In the genomic region with DNA sequence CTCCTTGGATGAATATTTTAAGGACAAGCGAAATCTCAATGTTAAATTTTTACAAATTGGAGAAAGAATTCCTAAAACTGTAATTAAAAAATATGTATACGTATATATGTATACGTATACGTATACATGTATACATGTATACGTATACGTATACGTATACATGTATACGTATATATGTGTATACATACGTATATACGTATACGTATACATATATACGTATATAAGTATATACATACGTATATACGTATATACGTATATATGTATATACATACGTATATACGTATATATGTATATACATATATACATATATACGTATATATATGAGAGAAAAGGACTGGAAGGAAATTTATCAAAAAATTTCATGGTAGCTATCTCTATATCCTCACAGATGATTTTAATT, we compare ENCODE assay signal across 15 cellular contexts.
DNase-seq lines count a peak whose midpoint lies in the region; ATAC-seq, FAIRE-seq and TF ChIP-seq lines count a peak whose summit lies in the region.
"Had no signal": no experiment of that assay in that cellular context is flagged by ENCODE, and none has a peak within 500 bp of the region (broad histone marks: within the 10 kb centered on the region; RNA-seq: fewer than 3 reads in every experiment).

No MANE protein-coding gene starts in this region.

- TF ChIP-seq CTCF in SK-N-SH (IDR thresholded peaks at IDR 0.05), result no peak
- TF ChIP-seq CTCF in K562 (IDR thresholded peaks at IDR 0.05 in 2 of 3, conservative IDR thresholded peaks at IDR 0.05 in 1 of 3; ENCODE audit: insufficient read depth in 2 of 3, low read depth in 1 of 3, low read length in 3 of 3), result no peak
- no peak for TF ChIP-seq CTCF in kidney (IDR thresholded peaks at IDR 0.05; ENCODE audit: borderline replicate concordance, extremely low read depth, insufficient read depth)

- H3F3A ChIP-seq in SK-N-SH (replicated peaks; ENCODE audit: insufficient read depth), result no peaks in the 10 kb centered on the region

- no peak overlapping the region for H3K4me3 ChIP-seq in SK-N-SH (ENCODE audit: low read depth in 2 of 2, low read length in 1 of 2)
- H3K4me3 ChIP-seq in K562, result no peak overlapping the region
- no peak overlapping the region for H3K4me3 ChIP-seq in kidney (ENCODE audit: low read length in 2 of 2)
- H3K4me3 ChIP-seq in Karpas-422 (ENCODE audit: low read length), result no peak overlapping the region
- H3K4me3 ChIP-seq: BLaER1 treated with 17β-estradiol and CSF1 and Interleukin-3, amounts not matched to agents 10 nM and 100 nM had no signal

- H3K9me3 ChIP-seq in SK-N-SH (no peaks in the 10 kb centered on the region), K562 (replicated peaks; ENCODE audit: control insufficient read depth, insufficient read depth, low read depth, low read length) (no peaks in the 10 kb centered on the region), kidney (ENCODE audit: control insufficient read depth in 1 of 2, low read length in 2 of 2) (no peaks in the 10 kb centered on the region), Karpas-422 (ENCODE audit: low read length) (no peaks in the 10 kb centered on the region)

- H3K4me1 Mint-ChIP-seq in activated naive CD8-positive, alpha-beta T cell treated with anti-CD3 and anti-CD28 coated beads for 36 hours, result no peaks in the 10 kb centered on the region
- H3K4me1 Mint-ChIP-seq: B cell had no signal

- no peaks in the 10 kb centered on the region for H3K27me3 ChIP-seq in SK-N-SH (ENCODE audit: insufficient read depth)
- H3K27me3 ChIP-seq in K562 (ENCODE audit: control insufficient read depth in 2 of 2, insufficient read depth in 2 of 2, low read length in 2 of 2), result no peaks in the 10 kb centered on the region
- H3K27me3 ChIP-seq in Karpas-422 (ENCODE audit: low read length), result no peaks in the 10 kb centered on the region; the same call in 1 of the 2 replicates
- H3K27me3 ChIP-seq: BLaER1 treated with 17β-estradiol and CSF1 and Interleukin-3, amounts not matched to agents 10 nM and 100 nM had no signal

- ATAC-seq in SK-N-SH treated with all-trans-retinoic acid at 6 μM for 48 hours (no peak), K562 (no peak)
- ATAC-seq: CD8-positive, alpha-beta T cell had no signal

- no peak overlapping the region for H3K4me2 ChIP-seq in SK-N-SH
- no peak overlapping the region for H3K4me2 ChIP-seq in K562 (ENCODE audit: insufficient read depth, low read length)
- no peak overlapping the region for H3K4me2 ChIP-seq in Karpas-422 (ENCODE audit: low read depth, low read length, poor library complexity, severe bottlenecking)
- H3K4me2 ChIP-seq: BLaER1 treated with 17β-estradiol and CSF1 and Interleukin-3, amounts not matched to agents 10 nM and 100 nM had no signal

- BruUV-seq in K562 (replicated peaks; lab: Mats Ljungman, UMichigan), result no TSS peak

- H3K79me2 ChIP-seq in SK-N-SH (ENCODE audit: insufficient read depth) (no peaks in the 10 kb centered on the region), K562 (ENCODE audit: control insufficient read depth, insufficient read depth, low read length) (no peaks in the 10 kb centered on the region), Karpas-422 (ENCODE audit: low read length) (no peaks in the 10 kb centered on the region)

- peaks cover 1% of the 10 kb centered on the region for H3K9me3 Mint-ChIP-seq in activated naive CD8-positive, alpha-beta T cell treated with anti-CD3 and anti-CD28 coated beads for 36 hours

- TF ChIP-seq EP300 in SK-N-SH (IDR thresholded peaks at IDR 0.05; ENCODE audit: borderline replicate concordance in 1 of 2, low read depth in 1 of 2, low read length in 1 of 2) (no peak), K562 (IDR thresholded peaks at IDR 0.05; ENCODE audit: low read length) (no peak)

- POLR2A ChIA-PET in SK-N-SH (lab: Yijun Ruan, JAX) (no interaction called here), K562 (lab: Yijun Ruan, JAX) (no interaction called here)

- H2AFZ ChIP-seq in SK-N-SH (ENCODE audit: low read depth) (no peak overlapping the region), K562 (ENCODE audit: low read depth, low read length) (no peak overlapping the region), Karpas-422 (ENCODE audit: low read length) (no peak overlapping the region)

- H4K20me1 ChIP-seq in SK-N-SH (ENCODE audit: insufficient read depth), result no peaks in the 10 kb centered on the region
- H4K20me1 ChIP-seq in K562 (replicated peaks; ENCODE audit: control insufficient read depth, insufficient read depth, low read length), result no peaks in the 10 kb centered on the region
- H4K20me1 ChIP-seq in Karpas-422 (ENCODE audit: insufficient read depth, low read depth, low read length), result no peaks in the 10 kb centered on the region
- H4K20me1 ChIP-seq: BLaER1 treated with 17β-estradiol and CSF1 and Interleukin-3, amounts not matched to agents 10 nM and 100 nM had no signal

- no peak for FAIRE-seq in K562 (lab: Jason Lieb, UNC)
- FAIRE-seq in kidney (lab: Jason Lieb, UNC), result peak; percentile 66

- in situ Hi-C loops in K562 (cut with MboI), result no loop called here

- TF ChIP-seq POLR2A in K562 (conservative IDR thresholded peaks at IDR 0.05), result no peak

- H3K36me3 ChIP-seq in SK-N-SH (replicated peaks in 1 of 2; ENCODE audit: control insufficient read depth in 1 of 2, insufficient read depth in 2 of 2, low read length in 1 of 2) (no peaks in the 10 kb centered on the region), K562 (ENCODE audit: control insufficient read depth, insufficient read depth, low read length) (no peaks in the 10 kb centered on the region), kidney (ENCODE audit: control insufficient read depth in 1 of 2, insufficient read depth in 2 of 2, low read length in 2 of 2) (no peaks in the 10 kb centered on the region), Karpas-422 (ENCODE audit: insufficient read depth, low read length) (no peaks in the 10 kb centered on the region)
- H3K36me3 ChIP-seq: BLaER1 treated with 17β-estradiol and CSF1 and Interleukin-3, amounts not matched to agents 10 nM and 100 nM had no signal

- H3K9me2 ChIP-seq in SK-N-SH (no peaks in the 10 kb centered on the region), Karpas-422 (replicated peaks; ENCODE audit: insufficient read depth, low read length) (no peaks in the 10 kb centered on the region)

- H3K27ac Mint-ChIP-seq in activated naive CD8-positive, alpha-beta T cell treated with anti-CD3 and anti-CD28 coated beads for 36 hours, result no peak overlapping the region
- H3K27ac Mint-ChIP-seq: B cell; CD8-positive, alpha-beta T cell; H9 had no signal

- no peaks in the 10 kb centered on the region for H3K9me1 ChIP-seq in K562 (ENCODE audit: control insufficient read depth, insufficient read depth, low read length)

- intact Hi-C loops in K562 (cut with micrococcal nuclease) (no loop called here), kidney (cut with DNase I) (no loop called here)

- CTCF ChIA-PET in SK-N-SH (lab: Yijun Ruan, JAX), result no interaction called here
- CTCF ChIA-PET in K562 (lab: Yijun Ruan, JAX; ENCODE audit: low intra/inter-chr PET ratio), result no interaction called here

- TF ChIP-seq RAD21 in SK-N-SH (IDR thresholded peaks at IDR 0.05; ENCODE audit: low read length) (no peak), K562 (CRISPR knock-in tag; conservative IDR thresholded peaks at IDR 0.05 in 1 of 2, IDR thresholded peaks at IDR 0.05 in 1 of 2) (no peak)

- H3K9ac ChIP-seq in SK-N-SH (no peak overlapping the region), K562 (ENCODE audit: insufficient read depth in 1 of 2, low read depth in 2 of 2, low read length in 2 of 2) (no peak overlapping the region), kidney (ENCODE audit: low read length in 2 of 2) (no peak overlapping the region), Karpas-422 (ENCODE audit: low read length) (no peak overlapping the region)
- H3K9ac ChIP-seq: BLaER1 treated with 17β-estradiol and CSF1 and Interleukin-3, amounts not matched to agents 10 nM and 100 nM had no signal

- H3K27ac ChIP-seq in SK-N-SH (ENCODE audit: low read depth in 2 of 2, low read length in 1 of 2), result no peak overlapping the region
- no peak overlapping the region for H3K27ac ChIP-seq in K562 (ENCODE audit: extremely low read depth, low read depth, low read length)
- H3K27ac ChIP-seq in kidney (ENCODE audit: low read depth in 2 of 2, low read length in 2 of 2), result no peak overlapping the region
- H3K27ac ChIP-seq in Karpas-422 (ENCODE audit: low read length), result no peak overlapping the region
- H3K27ac ChIP-seq: BLaER1 treated with 17β-estradiol and CSF1 and Interleukin-3, amounts not matched to agents 10 nM and 100 nM had no signal

- no peaks in the 10 kb centered on the region for H3K27me3 Mint-ChIP-seq in activated naive CD8-positive, alpha-beta T cell treated with anti-CD3 and anti-CD28 coated beads for 36 hours

- 92% methylated on average over 18 of the region's 18 CpGs for WGBS in SK-N-SH (ENCODE audit: low lambda C conversion rate)
- 83% methylated on average over 17 of the region's 18 CpGs for WGBS in K562 (ENCODE audit: insufficient coverage, low coverage, missing lambda C conversion rate)

- peaks cover 3% of the 10 kb centered on the region for H3K36me3 Mint-ChIP-seq in activated naive CD8-positive, alpha-beta T cell treated with anti-CD3 and anti-CD28 coated beads for 36 hours

- DNase-seq in SK-N-SH (no peak), K562 (ENCODE audit: extremely low read depth in 1 of 4, low spot score in 3 of 4) (no peak), kidney (no peak), Karpas-422 (no peak), KG1 (lab: John Stamatoyannopoulos, UW) (no peak)
- DNase-seq in activated naive CD8-positive, alpha-beta T cell treated with anti-CD3 and anti-CD28 coated beads for 36 hours, result no peak
- DNase-seq: 8988T; Calu3; CD8-positive, alpha-beta T cell; DMS79; GF-D8; H9 had no signal

- H3K4me1 ChIP-seq in SK-N-SH (ENCODE audit: control insufficient read depth in 1 of 2, insufficient read depth in 2 of 2, low read depth in 1 of 2, low read length in 1 of 2) (no peaks in the 10 kb centered on the region), K562 (replicated peaks in 1 of 2; ENCODE audit: control insufficient read depth in 2 of 2, insufficient read depth in 2 of 2, low read length in 2 of 2) (no peaks in the 10 kb centered on the region), kidney (ENCODE audit: control insufficient read depth in 1 of 2, insufficient read depth in 1 of 2, low read depth in 1 of 2, low read length in 2 of 2) (no peaks in the 10 kb centered on the region), Karpas-422 (ENCODE audit: low read length) (no peaks in the 10 kb centered on the region)
- H3K4me1 ChIP-seq: BLaER1 treated with 17β-estradiol and CSF1 and Interleukin-3, amounts not matched to agents 10 nM and 100 nM had no signal

- H3K4me3 Mint-ChIP-seq in activated naive CD8-positive, alpha-beta T cell treated with anti-CD3 and anti-CD28 coated beads for 36 hours, result no peak overlapping the region
- H3K4me3 Mint-ChIP-seq: B cell; CD8-positive, alpha-beta T cell; H9 had no signal

TF ChIP-seq in SK-N-SH treated with all-trans-retinoic acid at 6 μM for 48 hours, 23 proteins besides CTCF, POLR2A, EP300 and RAD21 (continues in another document):
- TF ChIP-seq BACH2 (CRISPR knock-in tag; IDR thresholded peaks at IDR 0.05; ENCODE audit: borderline replicate concordance) (peak; percentile 81; the same call in 1 of the 2 replicates), ISL1 (CRISPR knock-in tag; IDR thresholded peaks at IDR 0.05) (no peak)

TF ChIP-seq in K562, 482 proteins besides CTCF, POLR2A, EP300 and RAD21 (continues in another document):
- TF ChIP-seq PPARD (CRISPR knock-in tag; IDR thresholded peaks at IDR 0.05), result peak; percentile 74; the same call in 1 of the 2 replicates
